ENCODE assay signal across 29 cellular contexts in the genomic region with DNA sequence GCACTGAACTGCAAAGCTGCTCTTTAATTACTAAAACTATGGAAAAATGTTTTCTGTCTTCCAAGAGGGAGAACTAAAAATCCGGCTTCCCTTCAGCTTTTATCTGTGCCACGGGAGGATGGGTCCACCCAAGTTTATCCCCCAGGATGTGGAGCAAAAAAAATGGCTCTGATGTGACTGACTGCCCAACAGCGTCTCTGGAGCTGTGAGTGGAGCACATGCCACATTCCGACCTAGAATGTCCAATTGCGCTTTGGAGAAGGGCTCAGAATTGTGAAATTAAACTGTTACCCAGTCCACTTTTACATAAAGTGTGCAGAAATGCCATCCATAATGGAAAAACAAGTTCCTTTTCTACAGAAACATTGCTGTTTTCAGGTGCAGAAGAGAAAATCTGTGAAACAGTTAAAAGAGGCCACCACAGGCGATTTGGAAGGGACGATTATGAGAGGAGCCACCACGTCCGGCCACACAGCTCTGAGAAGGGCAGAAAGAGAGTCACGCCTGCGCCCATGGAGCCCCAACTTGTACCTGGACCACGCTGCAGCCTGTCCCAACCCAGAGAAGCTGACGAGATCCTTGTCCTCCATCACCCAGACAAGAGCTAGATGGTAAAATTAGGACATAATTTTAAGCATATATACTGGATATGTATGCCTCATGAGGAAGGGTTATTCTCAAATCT.
"Had no signal": no experiment of that assay in that cellular context is flagged by ENCODE, and none has a peak within 500 bp of the region (broad histone marks: within the 10 kb centered on the region; RNA-seq: fewer than 3 reads in every experiment).

No MANE protein-coding gene starts in this region.

- H3K27ac ChIP-seq: KMS-11 had no signal

- H3K9me3 ChIP-seq: MG63 had no signal

- H3K4me3 ChIP-seq: MG63 had no signal

- DNase-seq: Karpas-422, Kasumi-1, KG1, MG63, MM.1S, MV-4-11, NCI-H1048, NCI-H1092, NCI-H1092 treated with DMSO at 0.1 percent for 48 hours, NCI-H1105, NCI-H1105 treated with DMSO at 0.1 percent for 48 hours, NCI-H1417 treated with DMSO at 0.1 percent for 48 hours, NCI-H1436 treated with DMSO at 0.1 percent for 48 hours, NCI-H146, NCI-H1694, NCI-H1694 treated with DMSO at 0.1 percent for 48 hours, NCI-H1930, NCI-H2029, NCI-H2029 treated with DMSO at 0.1 percent for 48 hours, NCI-H2081, NCI-H2081 treated with DMSO at 0.1 percent for 48 hours, NCI-H2107, NCI-H2227 treated with DMSO at 0.1 percent for 48 hours, NCI-H226, NCI-H345, NCI-H446, NCI-H446 treated with DMSO at 0.1 percent for 48 hours, NCI-H510A had no signal

- H3K36me3 ChIP-seq: MG63 had no signal
